ENCODE assay signal across 2 cellular contexts in the genomic region with DNA sequence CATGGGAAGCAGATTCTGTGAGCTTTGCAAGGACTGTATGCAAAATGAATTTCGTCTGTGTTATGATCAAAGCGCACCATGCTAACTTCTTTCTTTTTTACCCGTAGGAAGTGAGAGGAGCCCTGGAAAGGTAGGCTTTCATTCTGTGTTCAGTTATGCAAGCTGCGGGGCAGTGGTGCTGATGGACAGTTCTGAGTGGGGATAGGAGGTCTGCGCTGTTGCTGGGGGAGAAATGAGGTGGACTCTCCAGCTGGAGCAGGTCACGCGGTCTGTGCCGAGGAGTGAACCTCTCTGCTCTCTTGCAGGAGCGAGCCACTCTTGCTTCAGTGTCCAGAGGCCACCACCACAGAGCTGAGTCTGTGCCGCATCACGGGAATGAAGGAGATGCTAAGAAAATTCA.
TF ChIP-seq lines count a peak whose summit lies in the region.

No MANE protein-coding gene starts in this region.

TF ChIP-seq in SK-N-SH, 30 proteins besides CTCF, POLR2A, EP300 and RAD21 (continued from another document):
- TF ChIP-seq, protein P1, sequence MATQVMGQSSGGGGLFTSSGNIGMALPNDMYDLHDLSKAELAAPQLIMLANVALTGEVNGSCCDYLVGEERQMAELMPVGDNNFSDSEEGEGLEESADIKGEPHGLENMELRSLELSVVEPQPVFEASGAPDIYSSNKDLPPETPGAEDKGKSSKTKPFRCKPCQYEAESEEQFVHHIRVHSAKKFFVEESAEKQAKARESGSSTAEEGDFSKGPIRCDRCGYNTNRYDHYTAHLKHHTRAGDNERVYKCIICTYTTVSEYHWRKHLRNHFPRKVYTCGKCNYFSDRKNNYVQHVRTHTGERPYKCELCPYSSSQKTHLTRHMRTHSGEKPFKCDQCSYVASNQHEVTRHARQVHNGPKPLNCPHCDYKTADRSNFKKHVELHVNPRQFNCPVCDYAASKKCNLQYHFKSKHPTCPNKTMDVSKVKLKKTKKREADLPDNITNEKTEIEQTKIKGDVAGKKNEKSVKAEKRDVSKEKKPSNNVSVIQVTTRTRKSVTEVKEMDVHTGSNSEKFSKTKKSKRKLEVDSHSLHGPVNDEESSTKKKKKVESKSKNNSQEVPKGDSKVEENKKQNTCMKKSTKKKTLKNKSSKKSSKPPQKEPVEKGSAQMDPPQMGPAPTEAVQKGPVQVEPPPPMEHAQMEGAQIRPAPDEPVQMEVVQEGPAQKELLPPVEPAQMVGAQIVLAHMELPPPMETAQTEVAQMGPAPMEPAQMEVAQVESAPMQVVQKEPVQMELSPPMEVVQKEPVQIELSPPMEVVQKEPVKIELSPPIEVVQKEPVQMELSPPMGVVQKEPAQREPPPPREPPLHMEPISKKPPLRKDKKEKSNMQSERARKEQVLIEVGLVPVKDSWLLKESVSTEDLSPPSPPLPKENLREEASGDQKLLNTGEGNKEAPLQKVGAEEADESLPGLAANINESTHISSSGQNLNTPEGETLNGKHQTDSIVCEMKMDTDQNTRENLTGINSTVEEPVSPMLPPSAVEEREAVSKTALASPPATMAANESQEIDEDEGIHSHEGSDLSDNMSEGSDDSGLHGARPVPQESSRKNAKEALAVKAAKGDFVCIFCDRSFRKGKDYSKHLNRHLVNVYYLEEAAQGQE (IDR thresholded peaks at IDR 0.05; ENCODE audit: low read depth, low read length), result peak; percentile 63; the same call in 1 of the 2 replicates

TF ChIP-seq in SK-N-SH treated with all-trans-retinoic acid at 6 μM for 48 hours, 23 proteins besides CTCF, POLR2A, EP300 and RAD21 (continued from another document):
- TF ChIP-seq, protein P2, sequence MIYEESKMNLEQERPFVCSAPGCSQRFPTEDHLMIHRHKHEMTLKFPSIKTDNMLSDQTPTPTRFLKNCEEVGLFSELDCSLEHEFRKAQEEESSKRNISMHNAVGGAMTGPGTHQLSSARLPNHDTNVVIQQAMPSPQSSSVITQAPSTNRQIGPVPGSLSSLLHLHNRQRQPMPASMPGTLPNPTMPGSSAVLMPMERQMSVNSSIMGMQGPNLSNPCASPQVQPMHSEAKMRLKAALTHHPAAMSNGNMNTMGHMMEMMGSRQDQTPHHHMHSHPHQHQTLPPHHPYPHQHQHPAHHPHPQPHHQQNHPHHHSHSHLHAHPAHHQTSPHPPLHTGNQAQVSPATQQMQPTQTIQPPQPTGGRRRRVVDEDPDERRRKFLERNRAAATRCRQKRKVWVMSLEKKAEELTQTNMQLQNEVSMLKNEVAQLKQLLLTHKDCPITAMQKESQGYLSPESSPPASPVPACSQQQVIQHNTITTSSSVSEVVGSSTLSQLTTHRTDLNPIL (CRISPR knock-in tag; IDR thresholded peaks at IDR 0.05; ENCODE audit: low read depth), result no peak
- TF ChIP-seq, protein P3, sequence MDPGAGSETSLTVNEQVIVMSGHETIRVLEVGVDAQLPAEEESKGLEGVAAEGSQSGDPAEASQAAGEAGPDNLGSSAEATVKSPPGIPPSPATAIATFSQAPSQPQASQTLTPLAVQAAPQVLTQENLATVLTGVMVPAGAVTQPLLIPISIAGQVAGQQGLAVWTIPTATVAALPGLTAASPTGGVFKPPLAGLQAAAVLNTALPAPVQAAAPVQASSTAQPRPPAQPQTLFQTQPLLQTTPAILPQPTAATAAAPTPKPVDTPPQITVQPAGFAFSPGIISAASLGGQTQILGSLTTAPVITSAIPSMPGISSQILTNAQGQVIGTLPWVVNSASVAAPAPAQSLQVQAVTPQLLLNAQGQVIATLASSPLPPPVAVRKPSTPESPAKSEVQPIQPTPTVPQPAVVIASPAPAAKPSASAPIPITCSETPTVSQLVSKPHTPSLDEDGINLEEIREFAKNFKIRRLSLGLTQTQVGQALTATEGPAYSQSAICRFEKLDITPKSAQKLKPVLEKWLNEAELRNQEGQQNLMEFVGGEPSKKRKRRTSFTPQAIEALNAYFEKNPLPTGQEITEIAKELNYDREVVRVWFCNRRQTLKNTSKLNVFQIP (CRISPR knock-in tag; IDR thresholded peaks at IDR 0.05; ENCODE audit: borderline replicate concordance, low read depth), result no peak
- TF ChIP-seq SNAI2 (CRISPR knock-in tag; IDR thresholded peaks at IDR 0.05) (no peak), PPARA (CRISPR knock-in tag; IDR thresholded peaks at IDR 0.05; ENCODE audit: borderline replicate concordance) (no peak), RARB (CRISPR knock-in tag; IDR thresholded peaks at IDR 0.05) (no peak), ZC3H10 (CRISPR knock-in tag; IDR thresholded peaks at IDR 0.05) (no peak), ZFP30 (CRISPR knock-in tag; IDR thresholded peaks at IDR 0.05) (no peak), TCF4 (CRISPR knock-in tag; IDR thresholded peaks at IDR 0.05; ENCODE audit: borderline replicate concordance) (no peak), CSDC2 (CRISPR knock-in tag; IDR thresholded peaks at IDR 0.05) (no peak), BACH2 (CRISPR knock-in tag; IDR thresholded peaks at IDR 0.05; ENCODE audit: borderline replicate concordance) (no peak), ZNF70 (CRISPR knock-in tag; IDR thresholded peaks at IDR 0.05) (no peak), TOX (CRISPR knock-in tag; IDR thresholded peaks at IDR 0.05; ENCODE audit: borderline replicate concordance) (no peak), ZNF565 (CRISPR knock-in tag; conservative IDR thresholded peaks at IDR 0.05; ENCODE audit: low read depth) (no peak)
